In the genomic region with DNA sequence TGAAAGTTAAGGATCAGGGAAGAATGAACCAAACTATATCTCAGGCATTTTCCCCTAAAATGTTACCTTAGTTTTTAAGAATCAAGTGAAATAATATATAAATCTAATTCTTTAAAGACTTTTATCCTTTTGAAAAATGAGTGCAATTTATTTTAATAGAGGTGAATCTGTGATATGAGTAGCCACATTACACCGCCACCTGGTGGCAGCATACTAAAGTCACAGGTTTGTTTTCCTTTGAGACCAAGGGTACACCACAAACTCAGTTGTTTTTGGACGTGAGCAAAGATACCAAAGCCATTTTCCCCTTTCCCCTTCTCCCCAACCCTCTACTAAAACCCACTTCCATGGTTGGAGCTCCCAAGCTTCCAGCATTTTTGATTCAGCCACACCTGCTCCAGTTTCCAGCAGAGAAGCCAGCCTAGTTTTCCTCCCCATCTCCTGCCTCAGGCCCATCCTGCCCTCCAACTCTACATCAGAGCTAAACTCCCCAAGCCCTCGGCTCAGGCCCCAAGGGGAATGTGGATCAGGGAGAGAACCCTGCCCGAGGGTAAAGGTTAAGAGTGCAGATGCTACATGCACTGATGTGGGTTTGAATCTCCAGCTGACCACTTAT, we compare ENCODE assay signal across 8 cellular contexts. TPM values are rescaled to one million over a fixed set of nuclear protein-coding genes. Genes with fewer than 3 reads are reported as not detected.
A peak's percentile ranks its signal among the peaks of the same experiment; 100 is the strongest.
DNase-seq lines count a peak whose midpoint lies in the region; ATAC-seq and TF ChIP-seq lines count a peak whose summit lies in the region.

No MANE protein-coding gene starts in this region.

- no peaks in the 10 kb centered on the region for H3K36me3 ChIP-seq in mammary epithelial cell (ENCODE audit: insufficient read depth, low read length)

- H3K4me2 ChIP-seq in mammary epithelial cell (ENCODE audit: insufficient read depth, low read depth, low read length) = no peak overlapping the region

- CTCF ChIA-PET in GM10248 (lab: Yijun Ruan, JAX) (interaction anchor here (0.8 to 3.5 kb wide), 33 partner anchors 8 to 295 kb away, joined by 3 to 32 read pairs (median 4); no protein-coding TSS in a partner anchor), mammary epithelial cell (lab: Charles Lee; ENCODE audit: low non-redundant PET) (no interaction called here)

- peak; percentile 72 for DNase-seq in GM10248 (ENCODE audit: extremely low spot score)
- DNase-seq in NCI-H1105 treated with DMSO at 0.1 percent for 48 hours (lab: John Stamatoyannopoulos, UW) = peak; percentile 63
- DNase-seq in mammary epithelial cell = peak; percentile 34
- peak; percentile 58 to 70 for DNase-seq in stimulated activated CD4-positive, alpha-beta T cell treated with anti-CD3 and anti-CD28 coated beads, Interleukin-4, amount 100 ng/mL, for 4 hours

- H4K20me1 ChIP-seq in mammary epithelial cell (ENCODE audit: insufficient read depth, low read length) = no peaks in the 10 kb centered on the region

- ATAC-seq in GM18858 (IDR thresholded peaks at IDR 0.05; ENCODE audit: unreplicated experiment) (no peak), HG02981 (IDR thresholded peaks at IDR 0.05; ENCODE audit: unreplicated experiment) (no peak)

- in situ Hi-C loops in mammary epithelial cell (cut with MboI; ENCODE audit: low sequenced_read_pairs in 2 of 2) = no loop called here

- intact Hi-C loops in mammary epithelial cell (cut with micrococcal nuclease) = loop anchor here (1.0 to 10.0 kb wide), 6 partner anchors 16 to 276 kb away; a partner anchor contains a TSS

- no peak overlapping the region for H3K9ac ChIP-seq in mammary epithelial cell (ENCODE audit: insufficient read depth, low read length)

- TF ChIP-seq CTCF in GM10248 (IDR thresholded peaks at IDR 0.05; ENCODE audit: control extremely low read depth, extremely low read depth, low read depth, missing control alignments) (peak; percentile 75), VCaP (conservative IDR thresholded peaks at IDR 0.05) (peak; percentile 85), mammary epithelial cell (conservative IDR thresholded peaks at IDR 0.05 in 1 of 2, IDR thresholded peaks at IDR 0.05 in 1 of 2; ENCODE audit: extremely low read depth in 1 of 2, insufficient read depth in 1 of 2, low read depth in 1 of 2, low read length in 2 of 2) (peak; percentile 70 to 73)

- H3K4me1 ChIP-seq in mammary epithelial cell (ENCODE audit: insufficient read depth, low read length) = peaks cover 5% of the 10 kb centered on the region

- dilution Hi-C loops in mammary epithelial cell (cut with HindIII; ENCODE audit: low sequenced_read_pairs) = loop anchor here (5.0 kb wide), 1 partner anchor 92 kb away; no protein-coding TSS in a partner anchor

- no TSS peak for BruUV-seq in mammary epithelial cell (replicated peaks; lab: Mats Ljungman, UMichigan)

- H3K27me3 ChIP-seq in mammary epithelial cell (ENCODE audit: insufficient read depth, low read length) (no peaks in the 10 kb centered on the region), layer of hippocampus (ENCODE audit: control insufficient read depth, insufficient read depth, low read length) (no peaks in the 10 kb centered on the region)

- WGBS in mammary epithelial cell (ENCODE audit: low coverage, missing lambda C conversion rate) = 0% methylated on average over 4 of the region's 4 CpGs

- POLR2A ChIA-PET in GM10248 (lab: Yijun Ruan, JAX) = no interaction called here

- no peaks in the 10 kb centered on the region for H3K79me2 ChIP-seq in mammary epithelial cell (ENCODE audit: insufficient read depth, low read length)

- no peak overlapping the region for H2AFZ ChIP-seq in mammary epithelial cell (ENCODE audit: low read depth, low read length)

- no peaks in the 10 kb centered on the region for H3K9me3 ChIP-seq in mammary epithelial cell (replicated peaks; ENCODE audit: insufficient read depth, low read length)

- H3K27ac ChIP-seq in VCaP (no peak overlapping the region), mammary epithelial cell (ENCODE audit: insufficient read depth, low read depth, low read length) (no peak overlapping the region), layer of hippocampus (ENCODE audit: low read depth, low read length) (peak overlapping the region; percentile 42)

- no peak overlapping the region for H3K4me3 ChIP-seq in mammary epithelial cell (replicated peaks in 1 of 3; ENCODE audit: insufficient read depth in 1 of 3, low read depth in 2 of 3, low read length in 3 of 3)

RNA-seq across cellular contexts. Expression of a gene that starts 22.9 kb away (rescaled TPM):
- total RNA-seq in mammary epithelial cell = 10 to 100 TPM; 23.0 to 32.7 TPM
- 28.8 TPM for polyA plus RNA-seq in mammary epithelial cell
- polyA minus RNA-seq in mammary epithelial cell = 27.1 TPM
